In genomic region chr17:40111221-40112128, GRCh38 we compare ENCODE assay signal across 1 cellular context.
TF ChIP-seq lines count a peak whose summit lies in the region.

No MANE protein-coding gene starts in this region.

TF ChIP-seq in HepG2, 621 proteins besides CTCF, POLR2A, EP300 and RAD21 (continued from another document and continues in another):
- TF ChIP-seq, protein P1, sequence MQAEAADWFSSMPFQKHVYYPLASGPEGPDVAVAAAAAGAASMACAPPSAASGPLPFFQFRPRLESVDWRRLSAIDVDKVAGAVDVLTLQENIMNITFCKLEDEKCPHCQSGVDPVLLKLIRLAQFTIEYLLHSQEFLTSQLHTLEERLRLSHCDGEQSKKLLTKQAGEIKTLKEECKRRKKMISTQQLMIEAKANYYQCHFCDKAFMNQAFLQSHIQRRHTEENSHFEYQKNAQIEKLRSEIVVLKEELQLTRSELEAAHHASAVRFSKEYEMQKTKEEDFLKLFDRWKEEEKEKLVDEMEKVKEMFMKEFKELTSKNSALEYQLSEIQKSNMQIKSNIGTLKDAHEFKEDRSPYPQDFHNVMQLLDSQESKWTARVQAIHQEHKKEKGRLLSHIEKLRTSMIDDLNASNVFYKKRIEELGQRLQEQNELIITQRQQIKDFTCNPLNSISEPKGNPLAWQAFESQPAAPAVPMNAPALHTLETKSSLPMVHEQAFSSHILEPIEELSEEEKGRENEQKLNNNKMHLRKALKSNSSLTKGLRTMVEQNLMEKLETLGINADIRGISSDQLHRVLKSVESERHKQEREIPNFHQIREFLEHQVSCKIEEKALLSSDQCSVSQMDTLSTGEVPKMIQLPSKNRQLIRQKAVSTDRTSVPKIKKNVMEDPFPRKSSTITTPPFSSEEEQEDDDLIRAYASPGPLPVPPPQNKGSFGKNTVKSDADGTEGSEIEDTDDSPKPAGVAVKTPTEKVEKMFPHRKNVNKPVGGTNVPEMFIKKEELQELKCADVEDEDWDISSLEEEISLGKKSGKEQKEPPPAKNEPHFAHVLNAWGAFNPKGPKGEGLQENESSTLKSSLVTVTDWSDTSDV (CRISPR knock-in tag; IDR thresholded peaks at IDR 0.05), result no peak
- TF ChIP-seq ZNF274 (CRISPR knock-in tag; IDR thresholded peaks at IDR 0.05) (peak; percentile 59; the same call in 1 of the 2 replicates), KDM5A (IDR thresholded peaks at IDR 0.05; ENCODE audit: borderline replicate concordance, low read length) (peak; percentile 52; the same call in 1 of the 2 replicates), ZNF225 (CRISPR knock-in tag; IDR thresholded peaks at IDR 0.05) (peak; percentile 15; the same call in 1 of the 2 replicates), ZKSCAN8 (CRISPR knock-in tag; IDR thresholded peaks at IDR 0.05; ENCODE audit: borderline replicate concordance) (peak; percentile 86), LBX2 (CRISPR knock-in tag; IDR thresholded peaks at IDR 0.05; ENCODE audit: borderline replicate concordance) (no peak), ZNF839 (CRISPR knock-in tag; IDR thresholded peaks at IDR 0.05; ENCODE audit: borderline replicate concordance) (peak; percentile 66; the same call in 1 of the 2 replicates), RERE (CRISPR knock-in tag; IDR thresholded peaks at IDR 0.05; ENCODE audit: low read depth) (0 out of 2 replicates have a peak, but pooled peaks have one; percentile 16), SIX4 (CRISPR knock-in tag; IDR thresholded peaks at IDR 0.05) (0 out of 2 replicates have a peak, but pooled peaks have one; percentile 5), ATF7-NPFF (CRISPR knock-in tag; IDR thresholded peaks at IDR 0.05; ENCODE audit: low read depth) (peak; percentile 48; the same call in 1 of the 2 replicates), HCFC1 (IDR thresholded peaks at IDR 0.05; ENCODE audit: low read depth, low read length) (no peak), THAP11 (CRISPR knock-in tag; IDR thresholded peaks at IDR 0.05) (peak; percentile 87), NFATC3 (CRISPR knock-in tag; IDR thresholded peaks at IDR 0.05) (no peak), ZNF138 (CRISPR knock-in tag; IDR thresholded peaks at IDR 0.05; ENCODE audit: low read depth) (no peak), PCBP1 (IDR thresholded peaks at IDR 0.05; ENCODE audit: borderline replicate concordance, low read depth, low read length) (no peak), NFKB2 (CRISPR knock-in tag; IDR thresholded peaks at IDR 0.05; ENCODE audit: borderline replicate concordance) (peak; percentile 33; the same call in 1 of the 2 replicates), ZNF230 (CRISPR knock-in tag; IDR thresholded peaks at IDR 0.05) (0 out of 2 replicates have a peak, but pooled peaks have one; percentile 76), ZNF441 (CRISPR knock-in tag; IDR thresholded peaks at IDR 0.05; ENCODE audit: borderline replicate concordance) (peak; percentile 14; the same call in 1 of the 2 replicates), ESRRA (CRISPR knock-in tag; IDR thresholded peaks at IDR 0.05; ENCODE audit: low read depth) (peak; percentile 64), ZNF280B (CRISPR knock-in tag; IDR thresholded peaks at IDR 0.05; ENCODE audit: borderline replicate concordance) (no peak), UBTF (CRISPR knock-in tag; IDR thresholded peaks at IDR 0.05) (peak; percentile 73; the same call in 1 of the 2 replicates), ZFAT (CRISPR knock-in tag; conservative IDR thresholded peaks at IDR 0.05) (no peak), ZNF12 (CRISPR knock-in tag; IDR thresholded peaks at IDR 0.05) (0 out of 2 replicates have a peak, but pooled peaks have one; percentile 37), AHR (CRISPR knock-in tag; IDR thresholded peaks at IDR 0.05) (0 out of 2 replicates have a peak, but pooled peaks have one; percentile 47), MBD4 (IDR thresholded peaks at IDR 0.05; ENCODE audit: borderline replicate concordance, low read length) (no peak), MAX (IDR thresholded peaks at IDR 0.05) (peak; percentile 91), NCOA2 (CRISPR knock-in tag; IDR thresholded peaks at IDR 0.05) (peak; percentile 33; the same call in 1 of the 2 replicates), ZNF432 (CRISPR knock-in tag; IDR thresholded peaks at IDR 0.05; ENCODE audit: borderline replicate concordance) (no peak), ZNF605 (CRISPR knock-in tag; IDR thresholded peaks at IDR 0.05) (no peak; the same call in none of the 2 replicates), MEF2D (CRISPR knock-in tag; IDR thresholded peaks at IDR 0.05) (0 out of 2 replicates have a peak, but pooled peaks have one; percentile 60), ZNF329 (CRISPR knock-in tag; IDR thresholded peaks at IDR 0.05; ENCODE audit: low read depth) (0 out of 2 replicates have a peak, but pooled peaks have one; percentile 21), GMEB1 (CRISPR knock-in tag; IDR thresholded peaks at IDR 0.05; ENCODE audit: borderline replicate concordance) (peak; percentile 53; the same call in 1 of the 2 replicates), ZNF34 (CRISPR knock-in tag; IDR thresholded peaks at IDR 0.05; ENCODE audit: borderline replicate concordance) (peak; percentile 89; the same call in 1 of the 2 replicates), ZFP41 (CRISPR knock-in tag; IDR thresholded peaks at IDR 0.05; ENCODE audit: borderline replicate concordance) (0 out of 2 replicates have a peak, but pooled peaks have one; percentile 20)
- TF ChIP-seq, protein P2, sequence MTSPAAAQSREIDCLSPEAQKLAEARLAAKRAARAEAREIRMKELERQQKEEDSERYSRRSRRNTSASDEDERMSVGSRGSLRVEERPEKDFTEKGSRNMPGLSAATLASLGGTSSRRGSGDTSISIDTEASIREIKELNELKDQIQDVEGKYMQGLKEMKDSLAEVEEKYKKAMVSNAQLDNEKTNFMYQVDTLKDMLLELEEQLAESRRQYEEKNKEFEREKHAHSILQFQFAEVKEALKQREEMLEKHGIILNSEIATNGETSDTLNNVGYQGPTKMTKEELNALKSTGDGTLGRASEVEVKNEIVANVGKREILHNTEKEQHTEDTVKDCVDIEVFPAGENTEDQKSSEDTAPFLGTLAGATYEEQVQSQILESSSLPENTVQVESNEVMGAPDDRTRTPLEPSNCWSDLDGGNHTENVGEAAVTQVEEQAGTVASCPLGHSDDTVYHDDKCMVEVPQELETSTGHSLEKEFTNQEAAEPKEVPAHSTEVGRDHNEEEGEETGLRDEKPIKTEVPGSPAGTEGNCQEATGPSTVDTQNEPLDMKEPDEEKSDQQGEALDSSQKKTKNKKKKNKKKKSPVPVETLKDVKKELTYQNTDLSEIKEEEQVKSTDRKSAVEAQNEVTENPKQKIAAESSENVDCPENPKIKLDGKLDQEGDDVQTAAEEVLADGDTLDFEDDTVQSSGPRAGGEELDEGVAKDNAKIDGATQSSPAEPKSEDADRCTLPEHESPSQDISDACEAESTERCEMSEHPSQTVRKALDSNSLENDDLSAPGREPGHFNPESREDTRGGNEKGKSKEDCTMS (CRISPR knock-in tag; conservative IDR thresholded peaks at IDR 0.05), result no peak
- TF ChIP-seq, protein P3, sequence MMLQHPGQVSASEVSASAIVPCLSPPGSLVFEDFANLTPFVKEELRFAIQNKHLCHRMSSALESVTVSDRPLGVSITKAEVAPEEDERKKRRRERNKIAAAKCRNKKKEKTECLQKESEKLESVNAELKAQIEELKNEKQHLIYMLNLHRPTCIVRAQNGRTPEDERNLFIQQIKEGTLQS (CRISPR knock-in tag; IDR thresholded peaks at IDR 0.05), result no peak
- TF ChIP-seq, protein P4, sequence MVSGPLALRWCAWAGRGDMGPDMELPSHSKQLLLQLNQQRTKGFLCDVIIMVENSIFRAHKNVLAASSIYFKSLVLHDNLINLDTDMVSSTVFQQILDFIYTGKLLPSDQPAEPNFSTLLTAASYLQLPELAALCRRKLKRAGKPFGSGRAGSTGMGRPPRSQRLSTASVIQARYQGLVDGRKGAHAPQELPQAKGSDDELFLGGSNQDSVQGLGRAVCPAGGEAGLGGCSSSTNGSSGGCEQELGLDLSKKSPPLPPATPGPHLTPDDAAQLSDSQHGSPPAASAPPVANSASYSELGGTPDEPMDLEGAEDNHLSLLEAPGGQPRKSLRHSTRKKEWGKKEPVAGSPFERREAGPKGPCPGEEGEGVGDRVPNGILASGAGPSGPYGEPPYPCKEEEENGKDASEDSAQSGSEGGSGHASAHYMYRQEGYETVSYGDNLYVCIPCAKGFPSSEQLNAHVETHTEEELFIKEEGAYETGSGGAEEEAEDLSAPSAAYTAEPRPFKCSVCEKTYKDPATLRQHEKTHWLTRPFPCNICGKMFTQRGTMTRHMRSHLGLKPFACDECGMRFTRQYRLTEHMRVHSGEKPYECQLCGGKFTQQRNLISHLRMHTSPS (CRISPR knock-in tag; IDR thresholded peaks at IDR 0.05; ENCODE audit: low read depth), result 0 out of 2 replicates have a peak, but pooled peaks have one; percentile 32
